1 cellular context compared by ENCODE assay signal in the genomic region with DNA sequence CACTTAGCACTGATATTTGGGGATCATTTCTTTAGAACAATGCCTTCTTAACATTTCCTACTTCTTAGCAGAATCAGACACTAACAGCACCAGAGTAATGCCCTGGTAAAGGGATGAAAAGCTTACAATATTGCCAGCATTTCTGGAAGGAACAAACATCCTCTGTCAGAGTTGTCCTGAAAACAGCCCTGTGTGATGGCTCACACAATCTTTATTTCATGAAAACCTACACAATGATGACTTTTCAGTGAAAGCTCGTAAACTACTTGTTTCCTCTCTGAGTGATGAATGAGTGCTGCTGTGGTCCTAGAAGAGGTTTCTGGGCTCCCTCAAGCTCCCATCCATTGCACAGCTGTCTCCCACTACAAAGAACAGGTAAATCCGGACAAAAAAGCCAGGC.
TF ChIP-seq lines count a peak whose summit lies in the region.

No MANE protein-coding gene starts in this region.

TF ChIP-seq in GM23338, 12 proteins besides CTCF, POLR2A, EP300 and RAD21 (continued from another document):
- TF ChIP-seq, protein P1, sequence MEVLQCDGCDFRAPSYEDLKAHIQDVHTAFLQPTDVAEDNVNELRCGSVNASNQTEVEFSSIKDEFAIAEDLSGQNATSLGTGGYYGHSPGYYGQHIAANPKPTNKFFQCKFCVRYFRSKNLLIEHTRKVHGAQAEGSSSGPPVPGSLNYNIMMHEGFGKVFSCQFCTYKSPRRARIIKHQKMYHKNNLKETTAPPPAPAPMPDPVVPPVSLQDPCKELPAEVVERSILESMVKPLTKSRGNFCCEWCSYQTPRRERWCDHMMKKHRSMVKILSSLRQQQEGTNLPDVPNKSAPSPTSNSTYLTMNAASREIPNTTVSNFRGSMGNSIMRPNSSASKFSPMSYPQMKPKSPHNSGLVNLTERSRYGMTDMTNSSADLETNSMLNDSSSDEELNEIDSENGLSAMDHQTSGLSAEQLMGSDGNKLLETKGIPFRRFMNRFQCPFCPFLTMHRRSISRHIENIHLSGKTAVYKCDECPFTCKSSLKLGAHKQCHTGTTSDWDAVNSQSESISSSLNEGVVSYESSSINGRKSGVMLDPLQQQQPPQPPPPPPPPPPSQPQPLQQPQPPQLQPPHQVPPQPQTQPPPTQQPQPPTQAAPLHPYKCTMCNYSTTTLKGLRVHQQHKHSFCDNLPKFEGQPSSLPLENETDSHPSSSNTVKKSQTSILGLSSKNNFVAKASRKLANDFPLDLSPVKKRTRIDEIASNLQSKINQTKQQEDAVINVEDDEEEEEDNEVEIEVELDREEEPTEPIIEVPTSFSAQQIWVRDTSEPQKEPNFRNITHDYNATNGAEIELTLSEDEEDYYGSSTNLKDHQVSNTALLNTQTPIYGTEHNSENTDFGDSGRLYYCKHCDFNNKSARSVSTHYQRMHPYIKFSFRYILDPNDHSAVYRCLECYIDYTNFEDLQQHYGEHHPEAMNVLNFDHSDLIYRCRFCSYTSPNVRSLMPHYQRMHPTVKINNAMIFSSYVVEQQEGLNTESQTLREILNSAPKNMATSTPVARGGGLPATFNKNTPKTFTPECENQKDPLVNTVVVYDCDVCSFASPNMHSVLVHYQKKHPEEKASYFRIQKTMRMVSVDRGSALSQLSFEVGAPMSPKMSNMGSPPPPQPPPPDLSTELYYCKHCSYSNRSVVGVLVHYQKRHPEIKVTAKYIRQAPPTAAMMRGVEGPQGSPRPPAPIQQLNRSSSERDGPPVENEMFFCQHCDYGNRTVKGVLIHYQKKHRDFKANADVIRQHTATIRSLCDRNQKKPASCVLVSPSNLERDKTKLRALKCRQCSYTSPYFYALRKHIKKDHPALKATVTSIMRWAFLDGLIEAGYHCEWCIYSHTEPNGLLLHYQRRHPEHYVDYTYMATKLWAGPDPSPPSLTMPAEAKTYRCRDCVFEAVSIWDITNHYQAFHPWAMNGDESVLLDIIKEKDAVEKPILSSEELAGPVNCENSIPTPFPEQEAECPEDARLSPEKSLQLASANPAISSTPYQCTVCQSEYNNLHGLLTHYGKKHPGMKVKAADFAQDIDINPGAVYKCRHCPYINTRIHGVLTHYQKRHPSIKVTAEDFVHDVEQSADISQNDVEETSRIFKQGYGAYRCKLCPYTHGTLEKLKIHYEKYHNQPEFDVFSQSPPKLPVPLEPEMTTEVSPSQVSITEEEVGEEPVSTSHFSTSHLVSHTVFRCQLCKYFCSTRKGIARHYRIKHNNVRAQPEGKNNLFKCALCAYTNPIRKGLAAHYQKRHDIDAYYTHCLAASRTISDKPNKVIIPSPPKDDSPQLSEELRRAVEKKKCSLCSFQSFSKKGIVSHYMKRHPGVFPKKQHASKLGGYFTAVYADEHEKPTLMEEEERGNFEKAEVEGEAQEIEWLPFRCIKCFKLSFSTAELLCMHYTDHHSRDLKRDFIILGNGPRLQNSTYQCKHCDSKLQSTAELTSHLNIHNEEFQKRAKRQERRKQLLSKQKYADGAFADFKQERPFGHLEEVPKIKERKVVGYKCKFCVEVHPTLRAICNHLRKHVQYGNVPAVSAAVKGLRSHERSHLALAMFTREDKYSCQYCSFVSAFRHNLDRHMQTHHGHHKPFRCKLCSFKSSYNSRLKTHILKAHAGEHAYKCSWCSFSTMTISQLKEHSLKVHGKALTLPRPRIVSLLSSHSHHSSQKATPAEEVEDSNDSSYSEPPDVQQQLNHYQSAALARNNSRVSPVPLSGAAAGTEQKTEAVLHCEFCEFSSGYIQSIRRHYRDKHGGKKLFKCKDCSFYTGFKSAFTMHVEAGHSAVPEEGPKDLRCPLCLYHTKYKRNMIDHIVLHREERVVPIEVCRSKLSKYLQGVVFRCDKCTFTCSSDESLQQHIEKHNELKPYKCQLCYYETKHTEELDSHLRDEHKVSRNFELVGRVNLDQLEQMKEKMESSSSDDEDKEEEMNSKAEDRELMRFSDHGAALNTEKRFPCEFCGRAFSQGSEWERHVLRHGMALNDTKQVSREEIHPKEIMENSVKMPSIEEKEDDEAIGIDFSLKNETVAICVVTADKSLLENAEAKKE (CRISPR knock-in tag; IDR thresholded peaks at IDR 0.05), result no peak
- TF ChIP-seq REST (IDR thresholded peaks at IDR 0.05; ENCODE audit: unreplicated experiment) (no peak), STAT1 (IDR thresholded peaks at IDR 0.05; ENCODE audit: unreplicated experiment) (no peak), JUNB (IDR thresholded peaks at IDR 0.05; ENCODE audit: unreplicated experiment) (no peak), CREB1 (CRISPR knock-in tag; IDR thresholded peaks at IDR 0.05; ENCODE audit: low read depth) (no peak), POLR2AphosphoS5 (IDR thresholded peaks at IDR 0.05; ENCODE audit: low read depth) (no peak), ZNF331 (CRISPR knock-in tag; IDR thresholded peaks at IDR 0.05; ENCODE audit: low read depth) (no peak), EZH2phosphoT487 (IDR thresholded peaks at IDR 0.05; ENCODE audit: unreplicated experiment) (no peak), ETS1 (IDR thresholded peaks at IDR 0.05) (no peak)
